Comparison of ENCODE assay signal across 28 cellular contexts in the genomic region with DNA sequence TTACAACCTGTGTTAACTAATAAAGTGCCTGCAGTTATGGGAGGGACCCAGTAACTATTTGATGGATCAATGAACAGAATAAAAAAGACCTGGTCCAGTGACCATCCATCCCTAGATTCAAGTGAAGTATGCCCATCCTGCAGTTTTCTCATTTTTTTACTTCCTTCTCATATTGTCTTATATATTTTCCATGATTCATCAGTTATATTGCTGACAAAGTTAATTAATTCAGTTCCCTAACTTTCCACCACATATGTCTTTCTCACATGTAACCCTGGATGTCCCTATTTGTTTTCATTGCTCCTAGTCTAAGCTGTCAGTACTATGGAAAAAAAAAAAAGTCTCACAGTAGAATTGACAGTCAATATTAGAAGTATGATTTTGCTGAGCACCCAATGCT.
"Had no signal": no experiment of that assay in that cellular context is flagged by ENCODE, and none has a peak within 500 bp of the region (broad histone marks: within the 10 kb centered on the region; RNA-seq: fewer than 3 reads in every experiment).

No MANE protein-coding gene starts in this region.

- H2AFZ ChIP-seq: neural progenitor cell, parathyroid adenoma had no signal

- H3K4me1 ChIP-seq: neural progenitor cell, parathyroid adenoma, psoas muscle, spleen, suprapubic skin, testis, tibial artery, transverse colon, upper lobe of right lung, uterus had no signal

- DNase-seq: natural killer cell; occipital lobe; ovary; posterior cingulate gyrus; psoas muscle; right cardiac atrium; spleen; stimulated activated CD4-positive, alpha-beta T cell treated with anti-CD3 and anti-CD28 coated beads, Interleukin-12 subunit alpha, Interleukin-12 subunit beta, amount 100 ng/mL, for 4 hours; stimulated activated CD4-positive, alpha-beta T cell treated with anti-CD3 and anti-CD28 coated beads, Interleukin-1b, Interleukin-23, amount 100 ng/mL, for 48 hours; stimulated activated CD4-positive, alpha-beta T cell treated with anti-CD3 and anti-CD28 coated beads, Interleukin-4, amount 100 ng/mL, for 1 hour; stimulated activated CD4-positive, alpha-beta T cell treated with anti-CD3 and anti-CD28 coated beads, Interleukin-4, amount 100 ng/mL, for 4 hours; stimulated activated CD8-positive, alpha-beta memory T cell treated with anti-CD3 and anti-CD28 coated beads, Interleukin-4, amount 100 ng/mL, for 48 hours; stimulated activated naive CD4-positive, alpha-beta T cell; stimulated activated naive CD8-positive, alpha-beta T cell treated with anti-CD3 and anti-CD28 coated beads, Interleukin-15, amount 100 ng/mL, for 72 hours; stimulated activated naive CD8-positive, alpha-beta T cell treated with anti-CD3 and anti-CD28 coated beads, Interleukin-15, Interleukin-2, amounts not matched to agents 100 U/mL and 50 U/mL, for 24 hours; substantia nigra; testis; tibial artery; transverse colon; upper lobe of right lung; uterus had no signal

- H3K9ac ChIP-seq: neural progenitor cell, parathyroid adenoma had no signal

- H3K4me2 ChIP-seq: neural progenitor cell, smooth muscle cell had no signal

- H3K36me3 ChIP-seq: ovary, suprapubic skin, upper lobe of right lung, uterus had no signal

- H3K27ac ChIP-seq: neural progenitor cell, ovary, parathyroid adenoma, psoas muscle, skin epidermis, spleen, suprapubic skin, testis, tibial artery, transverse colon, upper lobe of right lung, uterus had no signal

- H3K27me3 ChIP-seq: neural progenitor cell, ovary, spleen, suprapubic skin, testis, tibial artery, transverse colon, upper lobe of right lung, uterus had no signal

- ATAC-seq: natural killer cell; psoas muscle; right cardiac atrium; sciatic nerve; stimulated activated memory B cell treated with anti-CD40 and anti-IgM and Interleukin-4, amounts not matched to agents 10 μg/mL and 1 μg/mL and 100 μg/mL, for 72 hours; stimulated activated naive CD8-positive, alpha-beta T cell treated with anti-CD3 and anti-CD28 coated beads, Interleukin-15, amount 100 ng/mL, for 72 hours; stimulated activated naive CD8-positive, alpha-beta T cell treated with anti-CD3 and anti-CD28 coated beads, Interleukin-15, Interleukin-2, amounts not matched to agents 100 U/mL and 50 U/mL, for 24 hours; upper lobe of right lung had no signal

- H3K4me3 ChIP-seq: neural progenitor cell, ovary, psoas muscle, skin epidermis, smooth muscle cell, spleen, suprapubic skin, testis, tibial artery, transverse colon, upper lobe of right lung, uterus had no signal

- H3K79me2 ChIP-seq: parathyroid adenoma had no signal

- H3K9me3 ChIP-seq: ovary, testis had no signal
